34 cellular contexts compared by ENCODE assay signal in the genomic region with DNA sequence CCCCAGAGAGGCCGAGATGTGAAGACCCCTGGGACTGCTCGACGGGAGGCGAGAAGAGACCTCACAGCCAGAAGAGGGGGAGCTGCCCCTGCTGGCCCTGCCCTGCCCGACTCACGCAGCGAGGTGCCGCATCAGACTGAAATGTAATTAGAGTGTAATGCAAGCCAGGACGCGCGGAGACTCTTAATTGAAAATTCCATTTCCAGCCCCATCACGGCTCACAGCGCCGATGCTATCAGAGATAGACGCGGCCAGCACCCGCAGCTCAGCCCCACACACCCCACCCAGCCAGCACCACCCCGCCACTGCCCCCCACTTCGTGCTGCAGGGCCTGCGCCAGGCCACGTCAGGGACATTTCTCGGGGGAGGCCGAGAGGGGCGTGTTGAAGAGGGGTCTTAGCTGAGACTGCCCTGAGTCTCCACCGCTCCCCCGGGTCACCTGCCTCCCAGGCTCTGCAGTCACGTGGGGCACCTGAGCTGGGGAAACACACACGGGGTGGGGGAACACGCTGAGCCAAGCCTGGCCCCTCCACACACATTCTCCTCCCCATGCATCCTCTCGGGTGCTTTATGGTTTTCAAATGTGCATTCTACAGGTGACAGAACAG.
"Had no signal": no experiment of that assay in that cellular context is flagged by ENCODE, and none has a peak within 500 bp of the region (broad histone marks: within the 10 kb centered on the region; RNA-seq: fewer than 3 reads in every experiment).

No MANE protein-coding gene starts in this region.

- H3K9me3 ChIP-seq: ascending aorta, MG63, Peyer's patch had no signal

- H3K27ac ChIP-seq: ascending aorta, cardiac muscle cell, Peyer's patch, WERI-Rb-1 had no signal

- H3K27me3 ChIP-seq: ascending aorta, cardiac muscle cell, MG63, Peyer's patch had no signal

- H3K4me3 ChIP-seq: ascending aorta, cardiac muscle cell, MG63, Peyer's patch had no signal

- H3K36me3 ChIP-seq: ascending aorta, cardiac muscle cell, MG63, Peyer's patch, WERI-Rb-1 had no signal

- DNase-seq: activated CD4-positive, alpha-beta memory T cell treated with anti-CD3 and anti-CD28 coated beads, Interleukin-2, amount 10 ng/mL, durations not matched to agents 7 days and 5 days; activated CD4-positive, alpha-beta T cell treated with anti-CD3 and anti-CD28 coated beads for 1 hour; activated CD4-positive, alpha-beta T cell treated with anti-CD3 and anti-CD28 coated beads for 48 hours; activated CD4-positive, CD25-positive, alpha-beta regulatory T cell; activated CD8-positive, alpha-beta memory T cell treated with anti-CD3 and anti-CD28 coated beads for 24 hours; activated CD8-positive, alpha-beta memory T cell treated with anti-CD3 and anti-CD28 coated beads, Interleukin-2, amount 10 ng/mL, durations not matched to agents 7 days and 5 days; activated CD8-positive, alpha-beta memory T cell treated with anti-CD3 and anti-CD28 coated beads, Interleukin-2, amount 50 U/mL, for 48 hours; activated effector memory CD4-positive, alpha-beta T cell treated with Interleukin-2 at 50 U/mL for 16 hours; activated naive CD4-positive, alpha-beta T cell treated with Interleukin-2 at 50 U/mL for 16 hours; activated naive CD8-positive, alpha-beta T cell treated with anti-CD3 and anti-CD28 coated beads, Interleukin-2, amount 10 ng/mL, durations not matched to agents 7 days and 5 days; activated T-cell treated with anti-CD3 and anti-CD28 coated beads, Interleukin-2, amount 50 U/mL, for 48 hours; amygdala; Kasumi-1; KG1; MG63; NCI-H1048; NCI-H1105 treated with DMSO at 0.1 percent for 48 hours; NCI-H1436; NCI-H1694; NCI-H1930; NCI-H2081 treated with DMSO at 0.1 percent for 48 hours; NCI-H510A; NCI-H69; NK-92 treated with Interleukin-12 subunit alpha and Interleukin-12 subunit beta, amount 100 ng/mL, for 24 hours; PC-3; Peyer's patch; RPMI8226; SIG-M5; T-cell; T-helper 2 cell; T-helper 9 cell; WERI-Rb-1 had no signal
